15 cellular contexts compared by ENCODE assay signal in the genomic region with DNA sequence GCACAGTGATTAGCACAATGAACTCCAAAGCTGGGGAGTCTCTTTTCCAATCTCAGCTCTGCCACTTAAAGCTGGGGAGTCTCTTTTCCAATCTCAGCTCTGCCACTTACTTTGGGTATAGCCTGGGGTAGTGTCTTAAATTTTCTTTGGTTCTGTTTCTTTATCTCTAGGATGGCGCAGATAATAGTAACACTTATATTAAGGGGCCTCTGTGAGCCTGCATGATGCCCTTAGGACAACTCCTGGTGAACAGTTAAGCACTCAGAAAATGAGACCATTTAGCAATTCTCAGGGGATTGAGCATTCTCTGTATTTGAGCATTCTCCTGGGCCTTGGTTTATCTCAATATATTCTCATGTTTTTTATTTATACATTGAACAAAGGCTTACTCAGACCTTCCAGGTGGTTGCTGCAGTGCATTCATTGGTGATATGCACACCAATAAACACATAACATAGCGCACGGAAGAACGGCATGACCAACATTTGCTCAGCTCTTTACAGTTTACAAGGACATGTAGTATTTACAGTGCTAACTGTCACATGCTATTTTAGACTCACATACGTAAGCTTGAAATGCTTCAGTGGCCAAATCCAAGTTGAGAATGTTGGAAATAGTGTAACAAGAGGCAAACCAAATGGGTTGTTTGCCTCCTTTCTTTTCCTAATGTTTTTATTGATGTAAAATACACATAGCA.
"Had no signal": no experiment of that assay in that cellular context is flagged by ENCODE, and none has a peak within 500 bp of the region (broad histone marks: within the 10 kb centered on the region; RNA-seq: fewer than 3 reads in every experiment).

No MANE protein-coding gene starts in this region.

- H3K27ac Mint-ChIP-seq: activated CD4-positive, alpha-beta T cell treated with anti-CD3 and anti-CD28 coated beads, Interleukin-2, amount 10 ng/mL, durations not matched to agents 7 days and 5 days; activated naive CD4-positive, alpha-beta T cell treated with anti-CD3 and anti-CD28 coated beads for 36 hours; activated T-helper 17 cell treated with anti-CD3 and anti-CD28 coated beads, Interleukin-2, amount 50 U/mL, for 72 hours; type B pancreatic cell had no signal

- H3K27me3 ChIP-seq: adrenal gland, colonic mucosa, heart left ventricle, suprapubic skin had no signal

- H3K9me3 ChIP-seq: adrenal gland, colonic mucosa, suprapubic skin had no signal

- H3K4me3 ChIP-seq: adrenal gland, colonic mucosa, heart left ventricle, suprapubic skin had no signal

- DNase-seq: activated CD4-positive, alpha-beta T cell treated with anti-CD3 and anti-CD28 coated beads, Interleukin-2, amount 10 ng/mL, durations not matched to agents 7 days and 5 days; activated CD8-positive, alpha-beta memory T cell treated with anti-CD3 and anti-CD28 coated beads for 24 hours; activated naive CD4-positive, alpha-beta T cell treated with anti-CD3 and anti-CD28 coated beads for 36 hours; activated T-cell treated with anti-CD3 and anti-CD28 coated beads for 4 hours; adrenal gland; colonic mucosa; foreskin melanocyte; heart left ventricle; kidney; left ventricle myocardium superior; stimulated activated CD4-positive, alpha-beta T cell treated with anti-CD3 and anti-CD28 coated beads, Interleukin-12 subunit alpha, Interleukin-12 subunit beta, amount 100 ng/mL, for 4 hours; stimulated activated naive CD4-positive, alpha-beta T cell had no signal

- H3K36me3 Mint-ChIP-seq: type B pancreatic cell had no signal

- H3K4me1 Mint-ChIP-seq: activated CD4-positive, alpha-beta T cell treated with anti-CD3 and anti-CD28 coated beads, Interleukin-2, amount 10 ng/mL, durations not matched to agents 7 days and 5 days; activated T-helper 17 cell treated with anti-CD3 and anti-CD28 coated beads, Interleukin-2, amount 50 U/mL, for 72 hours had no signal

- H3K4me3 Mint-ChIP-seq: activated CD4-positive, alpha-beta T cell treated with anti-CD3 and anti-CD28 coated beads, Interleukin-2, amount 10 ng/mL, durations not matched to agents 7 days and 5 days; activated naive CD4-positive, alpha-beta T cell treated with anti-CD3 and anti-CD28 coated beads for 36 hours; activated T-helper 17 cell treated with anti-CD3 and anti-CD28 coated beads, Interleukin-2, amount 50 U/mL, for 72 hours; type B pancreatic cell had no signal

- H3K27me3 Mint-ChIP-seq: activated CD4-positive, alpha-beta T cell treated with anti-CD3 and anti-CD28 coated beads, Interleukin-2, amount 10 ng/mL, durations not matched to agents 7 days and 5 days; activated T-helper 17 cell treated with anti-CD3 and anti-CD28 coated beads, Interleukin-2, amount 50 U/mL, for 72 hours had no signal

- H3K27ac ChIP-seq: adrenal gland, colonic mucosa, heart left ventricle, suprapubic skin had no signal

- H3K4me1 ChIP-seq: adrenal gland, colonic mucosa, heart left ventricle, suprapubic skin had no signal

- ATAC-seq: activated T-helper 17 cell treated with anti-CD3 and anti-CD28 coated beads, Interleukin-2, amount 50 U/mL, for 72 hours; heart left ventricle; left ventricle myocardium superior had no signal

- H3K36me3 ChIP-seq: adrenal gland, colonic mucosa, heart left ventricle, suprapubic skin had no signal
